ENCODE assay signal across 8 cellular contexts in genomic region chr19:54462072-54462712, GRCh38. TPM values are rescaled to one million over a fixed set of nuclear protein-coding genes. Genes with fewer than 3 reads are reported as not detected.
A peak's percentile ranks its signal among the peaks of the same experiment; 100 is the strongest.
DNase-seq lines count a peak whose midpoint lies in the region; ATAC-seq and TF ChIP-seq lines count a peak whose summit lies in the region.

No MANE protein-coding gene starts in this region.

- POLR2A ChIA-PET in GM10248 (lab: Yijun Ruan, JAX), result interaction anchor here (0.5 to 3.0 kb wide), 5 partner anchors 8 to 766 kb away, joined by 3 to 20 read pairs (median 4); partner anchors contain the start of gene LENG8

- peak overlapping the region; percentile 89; the same call in 1 of the 2 replicates for H3K27ac ChIP-seq in HUES64 (ENCODE audit: low read depth, low read length)
- H3K27ac ChIP-seq in muscle layer of duodenum (ENCODE audit: low read length), result peak overlapping the region; percentile 77

- H3K4me1 ChIP-seq in HUES64 (ENCODE audit: insufficient read depth, low read length), result no peaks in the 10 kb centered on the region
- H3K4me1 ChIP-seq in muscle layer of duodenum (ENCODE audit: control insufficient read depth in 1 of 2, insufficient read depth in 2 of 2, low read length in 2 of 2), result peaks cover 4 to 33% of the 10 kb centered on the region in 2 donors

- H3K27me3 ChIP-seq in HUES64 (ENCODE audit: insufficient read depth, low read length), result peaks cover 9% of the 10 kb centered on the region
- no peaks in the 10 kb centered on the region for H3K27me3 ChIP-seq in muscle layer of duodenum (ENCODE audit: low read depth, low read length)

- H3K9ac ChIP-seq in HUES64 (ENCODE audit: low read depth, low read length), result peak overlapping the region; percentile 80; the same call in 1 of the 2 replicates

- TF ChIP-seq CTCF in AG10803 (conservative IDR thresholded peaks at IDR 0.05; ENCODE audit: low read length), result no peak
- no peak for TF ChIP-seq CTCF in cardiac fibroblast (IDR thresholded peaks at IDR 0.05; ENCODE audit: low read depth, low read length)
- TF ChIP-seq CTCF in GM20000 (IDR thresholded peaks at IDR 0.05; ENCODE audit: extremely low read depth, missing control alignments), result no peak
- no peak for TF ChIP-seq CTCF in GM10248 (IDR thresholded peaks at IDR 0.05; ENCODE audit: control extremely low read depth, extremely low read depth, low read depth, missing control alignments)

- H3K36me3 ChIP-seq in HUES64 (ENCODE audit: insufficient read depth, low read length) (peaks cover 45% of the 10 kb centered on the region), muscle layer of duodenum (ENCODE audit: control insufficient read depth in 1 of 2, insufficient read depth in 2 of 2, low read length in 2 of 2) (peaks cover 30 to 48% of the 10 kb centered on the region in 2 donors)

- H3K4me3 ChIP-seq in AG10803 (ENCODE audit: low read length), result peak overlapping the region; percentile 65
- peak overlapping the region; percentile 89 for H3K4me3 ChIP-seq in HUES64 (ENCODE audit: low read length)
- H3K4me3 ChIP-seq in cardiac fibroblast (replicated peaks in 1 of 2; ENCODE audit: low read depth in 2 of 2, low read length in 2 of 2), result peak overlapping the region; percentile 54 to 61
- H3K4me3 ChIP-seq in muscle layer of duodenum (ENCODE audit: low read depth in 1 of 2, low read length in 2 of 2), result peak overlapping the region; percentile 42 to 60

- H3K9me3 ChIP-seq in HUES64 (ENCODE audit: insufficient read depth, low read depth, low read length) (no peaks in the 10 kb centered on the region), muscle layer of duodenum (ENCODE audit: control insufficient read depth in 1 of 2, low read length in 2 of 2) (no peaks in the 10 kb centered on the region)

- DNase-seq in AG10803 (ENCODE audit: low read depth) (no peak), cardiac fibroblast (ENCODE audit: low read depth in 2 of 2) (no peak), HuH-7 (ENCODE audit: low spot score) (no peak), GM20000 (ENCODE audit: low spot score) (no peak), GM10248 (ENCODE audit: extremely low spot score) (no peak)

- no peak for ATAC-seq in HG03378 (IDR thresholded peaks at IDR 0.05; ENCODE audit: unreplicated experiment)

- CTCF ChIA-PET in GM10248 (lab: Yijun Ruan, JAX), result interaction anchor here (2.6 kb wide), 1 partner anchor 11 kb away, joined by 11 read pairs; no protein-coding TSS in a partner anchor

- WGBS in HUES64, result 87% methylated on average over 19 of the region's 19 CpGs

RNA-seq across cellular contexts. Expression of gene LENG9, which starts 1.4 kb away (rescaled TPM):
- polyA plus RNA-seq in HUES64 (2013, experiment 1 of 2), result 0.60 TPM
- 0.51 TPM for polyA plus RNA-seq in HUES64 (2013, experiment 2 of 2)

RNA-seq across cellular contexts. Expression of gene CDC42EP5, which starts 10.9 kb away (rescaled TPM):
- 1.2 TPM for polyA plus RNA-seq in HUES64 (2013, experiment 1 of 2)
- polyA plus RNA-seq in HUES64 (2013, experiment 2 of 2), result 2.9 TPM

RNA-seq across cellular contexts. Expression of gene LENG8, which starts 13.2 kb away (rescaled TPM):
- 50.6 TPM for polyA plus RNA-seq in HUES64 (2013, experiment 1 of 2)
- 50.8 TPM for polyA plus RNA-seq in HUES64 (2013, experiment 2 of 2)

RNA-seq across cellular contexts. Expression of gene LAIR2, which starts 40.4 kb away (rescaled TPM):
- polyA plus RNA-seq in HUES64 (2013, experiment 1 of 2), result not detected
- polyA plus RNA-seq in HUES64 (2013, experiment 2 of 2), result not detected

RNA-seq across cellular contexts. Expression of gene TTYH1, which starts 46.9 kb away (rescaled TPM):
- polyA plus RNA-seq in HUES64 (2013, experiment 1 of 2), result 33.4 TPM
- 48.4 TPM for polyA plus RNA-seq in HUES64 (2013, experiment 2 of 2)
